1 cellular context compared by ENCODE assay signal in genomic region chr12:47388712-47389111, GRCh38.
TF ChIP-seq lines count a peak whose summit lies in the region.

No MANE protein-coding gene starts in this region.

TF ChIP-seq in K562, 482 proteins besides CTCF, POLR2A, EP300 and RAD21 (continued from another document):
- TF ChIP-seq CHD1 (IDR thresholded peaks at IDR 0.05; ENCODE audit: low read length) (no peak), ZNF507 (tag; conservative IDR thresholded peaks at IDR 0.05) (no peak)
